21 cellular contexts compared by ENCODE assay signal in genomic region chr4:23114538-23114937, GRCh38.
"Had no signal": no experiment of that assay in that cellular context is flagged by ENCODE, and none has a peak within 500 bp of the region (broad histone marks: within the 10 kb centered on the region; RNA-seq: fewer than 3 reads in every experiment).

No MANE protein-coding gene starts in this region.

- H3K36me3 Mint-ChIP-seq: activated naive CD4-positive, alpha-beta T cell treated with anti-CD3 and anti-CD28 coated beads, Interleukin-2, amount 50 U/mL, for 24 hours; T-cell had no signal

- H3K27me3 Mint-ChIP-seq: activated CD8-positive, alpha-beta T cell treated with anti-CD3 and anti-CD28 coated beads for 36 hours; T-cell had no signal

- ATAC-seq: activated CD8-positive, alpha-beta T cell treated with anti-CD3 and anti-CD28 coated beads for 36 hours; K562; Right ventricle myocardium inferior; T-cell had no signal

- H3K9me3 Mint-ChIP-seq: activated naive CD4-positive, alpha-beta T cell treated with anti-CD3 and anti-CD28 coated beads, Interleukin-2, amount 50 U/mL, for 24 hours; activated T-helper 1 cell treated with anti-CD3 and anti-CD28 coated beads, Interleukin-12 subunit alpha, Interleukin-12 subunit beta, Interleukin-2, Interleukin-4 antibody, amounts not matched to agents 30 ng/mL and 10 ng/mL and 1 ng/mL, durations not matched to agents 14 hours and 24 hours and 36 hours had no signal

- H3K27ac Mint-ChIP-seq: activated CD8-positive, alpha-beta T cell treated with anti-CD3 and anti-CD28 coated beads for 36 hours; activated naive CD4-positive, alpha-beta T cell treated with anti-CD3 and anti-CD28 coated beads, Interleukin-2, amount 50 U/mL, for 24 hours; activated T-helper 1 cell treated with anti-CD3 and anti-CD28 coated beads, Interleukin-12 subunit alpha, Interleukin-12 subunit beta, Interleukin-2, Interleukin-4 antibody, amounts not matched to agents 30 ng/mL and 10 ng/mL and 1 ng/mL, durations not matched to agents 14 hours and 24 hours and 36 hours; T-cell had no signal

- DNase-seq: activated CD4-positive, CD25-positive, alpha-beta regulatory T cell; activated CD8-positive, alpha-beta memory T cell treated with anti-CD3 and anti-CD28 coated beads, Interleukin-2, amount 50 U/mL, for 4 hours; activated CD8-positive, alpha-beta T cell treated with anti-CD3 and anti-CD28 coated beads for 36 hours; activated effector memory CD4-positive, alpha-beta T cell treated with Interleukin-2 at 50 U/mL for 16 hours; activated naive CD4-positive, alpha-beta T cell; aorta; cerebellar nuclear complex; Kasumi-1; NCI-H1105; NCI-H1436; NCI-H1694 treated with DMSO at 0.1 percent for 48 hours; NCI-H2081; NCI-H446; NCI-H524; PC-9; T-cell had no signal

- H3K4me3 ChIP-seq: K562, PC-9, SK-N-MC had no signal

- H3K4me1 Mint-ChIP-seq: activated naive CD4-positive, alpha-beta T cell treated with anti-CD3 and anti-CD28 coated beads, Interleukin-2, amount 50 U/mL, for 24 hours; T-cell had no signal

- H3K4me3 Mint-ChIP-seq: activated CD8-positive, alpha-beta T cell treated with anti-CD3 and anti-CD28 coated beads for 36 hours; activated naive CD4-positive, alpha-beta T cell treated with anti-CD3 and anti-CD28 coated beads, Interleukin-2, amount 50 U/mL, for 24 hours; activated T-helper 1 cell treated with anti-CD3 and anti-CD28 coated beads, Interleukin-12 subunit alpha, Interleukin-12 subunit beta, Interleukin-2, Interleukin-4 antibody, amounts not matched to agents 30 ng/mL and 10 ng/mL and 1 ng/mL, durations not matched to agents 14 hours and 24 hours and 36 hours; T-cell had no signal
